In genomic region chr11:128400382-128401203, GRCh38 we compare ENCODE assay signal across 18 cellular contexts.
A peak's percentile ranks its signal among the peaks of the same experiment; 100 is the strongest.
DNase-seq lines count a peak whose midpoint lies in the region; FAIRE-seq and TF ChIP-seq lines count a peak whose summit lies in the region.
"Had no signal": no experiment of that assay in that cellular context is flagged by ENCODE, and none has a peak within 500 bp of the region (broad histone marks: within the 10 kb centered on the region; RNA-seq: fewer than 3 reads in every experiment).

No MANE protein-coding gene starts in this region.

- H3K4me1 ChIP-seq in hepatocyte (ENCODE audit: insufficient read depth): peaks cover 21% of the 10 kb centered on the region
- H3K4me1 ChIP-seq in smooth muscle cell (ENCODE audit: low read depth): peaks cover 3% of the 10 kb centered on the region

- H4K20me1 ChIP-seq in hepatocyte (ENCODE audit: insufficient read depth, poor library complexity, severe bottlenecking) (no peaks in the 10 kb centered on the region), smooth muscle cell (ENCODE audit: low read depth) (no peaks in the 10 kb centered on the region)

- H3K36me3 ChIP-seq in hepatocyte (replicated peaks; ENCODE audit: insufficient read depth, low read depth) (no peaks in the 10 kb centered on the region), smooth muscle cell (ENCODE audit: low read depth) (no peaks in the 10 kb centered on the region)
- H3K36me3 ChIP-seq: ovary, spleen had no signal

- no peak overlapping the region for H2AFZ ChIP-seq in hepatocyte
- H2AFZ ChIP-seq in smooth muscle cell (ENCODE audit: low read depth): no peak overlapping the region

- H3K79me2 ChIP-seq in hepatocyte (no peaks in the 10 kb centered on the region), smooth muscle cell (ENCODE audit: low read depth) (no peaks in the 10 kb centered on the region)

- no peak for TF ChIP-seq CTCF in hepatocyte (IDR thresholded peaks at IDR 0.05; ENCODE audit: poor library complexity)
- no peak for TF ChIP-seq CTCF in smooth muscle cell (IDR thresholded peaks at IDR 0.05; ENCODE audit: borderline replicate concordance, insufficient read depth, poor library complexity, severe bottlenecking)

- no peaks in the 10 kb centered on the region for H3K27me3 ChIP-seq in hepatocyte
- no peaks in the 10 kb centered on the region for H3K27me3 ChIP-seq in smooth muscle cell (ENCODE audit: low read depth)
- H3K27me3 ChIP-seq: ovary, spleen had no signal

- no peak overlapping the region for H3K9ac ChIP-seq in smooth muscle cell (ENCODE audit: low read depth)

- H3K4me2 ChIP-seq in hepatocyte: no peak overlapping the region
- peak overlapping the region; percentile 48 for H3K4me2 ChIP-seq in smooth muscle cell

- peak overlapping the region; percentile 32 for H3K27ac ChIP-seq in hepatocyte
- H3K27ac ChIP-seq in smooth muscle cell (ENCODE audit: low read depth): peak overlapping the region; percentile 66
- H3K27ac ChIP-seq: ovary had no signal

- no peak for FAIRE-seq in HTR-8/SVneo (lab: Jason Lieb, UNC)
- FAIRE-seq: colon had no signal

- peaks cover 11% of the 10 kb centered on the region for H3F3A ChIP-seq in smooth muscle cell (ENCODE audit: low read depth)

- WGBS in hepatocyte (ENCODE audit: low lambda C conversion rate, missing lambda C conversion rate): 57% methylated on average over 8 of the region's 8 CpGs
- WGBS in smooth muscle cell (ENCODE audit: low lambda C conversion rate): 50% methylated on average over 8 of the region's 8 CpGs

- DNase-seq in GM04504 (ENCODE audit: low read depth) (peak; percentile 75), amniotic epithelial cell (ENCODE audit: low read depth) (peak; percentile 92), hepatocyte (ENCODE audit: low spot score) (peak; percentile 47), smooth muscle cell (lab: John Stamatoyannopoulos, UW; ENCODE audit: unreplicated experiment) (no peak), HTR-8/SVneo (ENCODE audit: insufficient read length, low spot score) (no peak), retina (no peak), SK-N-DZ (ENCODE audit: low spot score) (no peak)
- DNase-seq: activated CD4-positive, alpha-beta T cell treated with anti-CD3 and anti-CD28 coated beads for 4 hours; activated CD8-positive, alpha-beta memory T cell treated with anti-CD3 and anti-CD28 coated beads, Interleukin-2, amount 50 U/mL, for 48 hours; activated naive CD4-positive, alpha-beta T cell treated with anti-CD3 and anti-CD28 coated beads for 36 hours; C1 segment of cervical spinal cord; left ventricle myocardium superior; NCI-H1694 treated with DMSO at 0.1 percent for 48 hours; NCI-H446; NK-92 treated with Interleukin-12 subunit alpha and Interleukin-12 subunit beta, amount 100 ng/mL, for 24 hours; ovary; spleen had no signal

- H3K4me3 ChIP-seq in hepatocyte (no peak overlapping the region), smooth muscle cell (no peak overlapping the region)
- H3K4me3 ChIP-seq: ovary, spleen had no signal

- H3K9me3 ChIP-seq in hepatocyte (ENCODE audit: low read depth) (no peaks in the 10 kb centered on the region), smooth muscle cell (replicated peaks; ENCODE audit: low read depth) (no peaks in the 10 kb centered on the region)
- H3K9me3 ChIP-seq: ovary, spleen had no signal

- no peaks in the 10 kb centered on the region for H3K9me2 ChIP-seq in hepatocyte (replicated peaks; ENCODE audit: insufficient read depth)

Comparison
In these comparisons a context has a peak if more than half of its experiments do, and no peak if none do; other contexts are left out.
1. DNase-seq: peak in GM04504 (single experiment), amniotic epithelial cell (single experiment) and hepatocyte (single experiment); none in smooth muscle cell (single experiment), HTR-8/SVneo (single experiment), retina (single experiment) and SK-N-DZ (single experiment).